11 cellular contexts compared by ENCODE assay signal in genomic region chr7:80150621-80151273, GRCh38.
A peak's percentile ranks its signal among the peaks of the same experiment; 100 is the strongest.
DNase-seq lines count a peak whose midpoint lies in the region; ATAC-seq and TF ChIP-seq lines count a peak whose summit lies in the region.
"Had no signal": no experiment of that assay in that cellular context is flagged by ENCODE, and none has a peak within 500 bp of the region (broad histone marks: within the 10 kb centered on the region; RNA-seq: fewer than 3 reads in every experiment).

No MANE protein-coding gene starts in this region.

- DNase-seq in choroid plexus epithelial cell (ENCODE audit: low read depth), result peak; percentile 63
- DNase-seq in nephron progenitor cell, result no peak
- no peak for DNase-seq in T-helper 9 cell
- no peak for DNase-seq in NCI-H2171 (lab: John Stamatoyannopoulos, UW)
- DNase-seq in GM19238 (ENCODE audit: insufficient read length, low spot score), result no peak
- DNase-seq in inferior parietal cortex (ENCODE audit: extremely low spot score), result no peak
- DNase-seq: activated naive CD8-positive, alpha-beta T cell treated with anti-CD3 and anti-CD28 coated beads, Interleukin-2, amount 10 ng/mL, durations not matched to agents 7 days and 5 days; small intestine had no signal

- ATAC-seq in GM18502 (IDR thresholded peaks at IDR 0.05; ENCODE audit: poor library complexity, unreplicated experiment) (peak; percentile 16), HG03432 (IDR thresholded peaks at IDR 0.05; ENCODE audit: unreplicated experiment) (peak; percentile 22)

- peaks cover 2% of the 10 kb centered on the region for H3K27me3 Mint-ChIP-seq in nephron progenitor cell (ENCODE audit: low read depth, poor library complexity)
- H3K27me3 Mint-ChIP-seq: memory B cell had no signal

- peaks cover 5% of the 10 kb centered on the region for H3K36me3 Mint-ChIP-seq in nephron progenitor cell (ENCODE audit: low read depth)
- H3K36me3 Mint-ChIP-seq: activated naive CD8-positive, alpha-beta T cell treated with anti-CD3 and anti-CD28 coated beads, Interleukin-2, amount 10 ng/mL, durations not matched to agents 7 days and 5 days; memory B cell had no signal

- H3K4me3 ChIP-seq in choroid plexus epithelial cell (ENCODE audit: low read depth, low read length), result no peak overlapping the region

- no peak for TF ChIP-seq CTCF in choroid plexus epithelial cell (conservative IDR thresholded peaks at IDR 0.05; ENCODE audit: low read depth, low read length)
- no peak for TF ChIP-seq CTCF in nephron progenitor cell (IDR thresholded peaks at IDR 0.05)

- no peaks in the 10 kb centered on the region for H3K9me3 Mint-ChIP-seq in nephron progenitor cell
- H3K9me3 Mint-ChIP-seq: activated naive CD8-positive, alpha-beta T cell treated with anti-CD3 and anti-CD28 coated beads, Interleukin-2, amount 10 ng/mL, durations not matched to agents 7 days and 5 days; memory B cell had no signal

- H3K4me3 Mint-ChIP-seq in nephron progenitor cell, result no peak overlapping the region
- H3K4me3 Mint-ChIP-seq: activated naive CD8-positive, alpha-beta T cell treated with anti-CD3 and anti-CD28 coated beads, Interleukin-2, amount 10 ng/mL, durations not matched to agents 7 days and 5 days; memory B cell had no signal

- peaks cover 43% of the 10 kb centered on the region for H3K4me1 Mint-ChIP-seq in nephron progenitor cell
- H3K4me1 Mint-ChIP-seq: memory B cell had no signal

- H3K27ac Mint-ChIP-seq in nephron progenitor cell, result peak overlapping the region; percentile 68
- H3K27ac Mint-ChIP-seq: activated naive CD8-positive, alpha-beta T cell treated with anti-CD3 and anti-CD28 coated beads, Interleukin-2, amount 10 ng/mL, durations not matched to agents 7 days and 5 days; memory B cell had no signal
